Comparison of ENCODE assay signal across 18 cellular contexts in the genomic region with DNA sequence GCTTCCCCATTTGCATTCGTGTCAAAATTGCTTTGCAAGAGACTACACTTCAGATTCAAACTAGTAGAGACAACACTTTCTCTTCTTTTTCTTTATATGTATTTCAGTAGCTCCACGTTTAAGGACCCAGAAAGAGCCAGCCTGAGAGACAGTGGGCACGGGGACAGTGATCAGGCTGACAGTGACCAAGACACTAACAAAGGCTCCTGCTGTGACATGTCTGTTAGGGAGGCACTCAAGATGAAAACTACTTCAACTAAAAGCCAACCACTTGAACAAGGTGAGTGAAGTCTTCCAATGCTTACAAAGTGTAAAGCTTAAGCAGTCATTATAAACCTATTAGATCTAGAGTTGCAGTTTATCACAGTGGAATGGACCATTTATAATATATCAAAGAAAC. TPM values are rescaled to one million over a fixed set of nuclear protein-coding genes. Genes with fewer than 3 reads are reported as not detected.
DNase-seq lines count a peak whose midpoint lies in the region; TF ChIP-seq lines count a peak whose summit lies in the region.
"Had no signal": no experiment of that assay in that cellular context is flagged by ENCODE, and none has a peak within 500 bp of the region (broad histone marks: within the 10 kb centered on the region; RNA-seq: fewer than 3 reads in every experiment).

No MANE protein-coding gene starts in this region.

- no peak for TF ChIP-seq POLR2A in suprapubic skin (IDR thresholded peaks at IDR 0.05)

- DNase-seq in NCI-H510A treated with DMSO at 0.1 percent for 48 hours (lab: John Stamatoyannopoulos, UW) (peak; percentile 6), NCI-H510A (lab: John Stamatoyannopoulos, UW) (no peak), suprapubic skin (ENCODE audit: low spot score in 2 of 2) (no peak), left ventricle myocardium inferior (no peak)
- no peak for DNase-seq in activated naive CD4-positive, alpha-beta T cell treated with anti-CD3 and anti-CD28 coated beads, Interleukin-2, amount 10 ng/mL, durations not matched to agents 7 days and 5 days
- no peak for DNase-seq in stimulated activated naive CD4-positive, alpha-beta T cell treated with Interleukin-2 at 50 U/mL for 16 hours (lab: John Stamatoyannopoulos, UW)
- DNase-seq: DMS153, EL, HFFc6, MM.1S, NCI-H1694, NCI-H2171 treated with DMSO at 0.1 percent for 48 hours, NCI-H526 treated with DMSO at 0.1 percent for 48 hours had no signal

- H3K79me2 ChIP-seq in OCI-LY3 (ENCODE audit: low read length) = no peaks in the 10 kb centered on the region

- H3K27me3 Mint-ChIP-seq in nephron (ENCODE audit: low read depth) = no peaks in the 10 kb centered on the region
- H3K27me3 Mint-ChIP-seq in activated naive CD4-positive, alpha-beta T cell treated with anti-CD3 and anti-CD28 coated beads, Interleukin-2, amount 10 ng/mL, durations not matched to agents 7 days and 5 days = no peaks in the 10 kb centered on the region

- intact Hi-C loops in left ventricle myocardium inferior (cut with micrococcal nuclease) = no loop called here

- H3K9me3 ChIP-seq in OCI-LY3 (ENCODE audit: insufficient read depth, low read length) (no peaks in the 10 kb centered on the region), suprapubic skin (no peaks in the 10 kb centered on the region), left ventricle myocardium inferior (replicated peaks) (no peaks in the 10 kb centered on the region)

- H2AFZ ChIP-seq in OCI-LY3 (ENCODE audit: low read depth, low read length) = peak overlapping the region; percentile 22

- H3K36me3 ChIP-seq in OCI-LY3 (replicated peaks; ENCODE audit: low read depth, low read length) (no peaks in the 10 kb centered on the region), suprapubic skin (no peaks in the 10 kb centered on the region), left ventricle myocardium inferior (no peaks in the 10 kb centered on the region)

- H3K9me3 Mint-ChIP-seq in nephron = no peaks in the 10 kb centered on the region
- H3K9me3 Mint-ChIP-seq in activated naive CD4-positive, alpha-beta T cell treated with anti-CD3 and anti-CD28 coated beads, Interleukin-2, amount 10 ng/mL, durations not matched to agents 7 days and 5 days = peaks cover 1% of the 10 kb centered on the region

- H3K4me2 ChIP-seq in OCI-LY3 (ENCODE audit: low read length) = no peak overlapping the region

- H3K4me3 Mint-ChIP-seq in nephron = no peak overlapping the region
- no peak overlapping the region for H3K4me3 Mint-ChIP-seq in activated naive CD4-positive, alpha-beta T cell treated with anti-CD3 and anti-CD28 coated beads, Interleukin-2, amount 10 ng/mL, durations not matched to agents 7 days and 5 days
- H3K4me3 Mint-ChIP-seq: CD14-positive monocyte, HFFc6 had no signal

- H3K4me1 ChIP-seq in OCI-LY3 (ENCODE audit: low read length) (no peaks in the 10 kb centered on the region), suprapubic skin (no peaks in the 10 kb centered on the region), left ventricle myocardium inferior (no peaks in the 10 kb centered on the region)

- no peak for TF ChIP-seq EP300 in suprapubic skin (IDR thresholded peaks at IDR 0.05)

- WGBS in suprapubic skin = 84% methylated on average over 3 of the region's 3 CpGs

- H3K4me3 ChIP-seq in OCI-LY3 (ENCODE audit: low read length) = no peak overlapping the region
- H3K4me3 ChIP-seq in suprapubic skin = no peak overlapping the region
- no peak overlapping the region for H3K4me3 ChIP-seq in left ventricle myocardium inferior
- H3K4me3 ChIP-seq: SK-N-MC had no signal

- peaks cover 22% of the 10 kb centered on the region for H3K36me3 Mint-ChIP-seq in nephron (ENCODE audit: low read depth)
- no peaks in the 10 kb centered on the region for H3K36me3 Mint-ChIP-seq in activated naive CD4-positive, alpha-beta T cell treated with anti-CD3 and anti-CD28 coated beads, Interleukin-2, amount 10 ng/mL, durations not matched to agents 7 days and 5 days
- H3K36me3 Mint-ChIP-seq: CD14-positive monocyte had no signal

- H3K27ac Mint-ChIP-seq in nephron = peak overlapping the region; percentile 21 to 79 (median 22)
- no peak overlapping the region for H3K27ac Mint-ChIP-seq in activated naive CD4-positive, alpha-beta T cell treated with anti-CD3 and anti-CD28 coated beads, Interleukin-2, amount 10 ng/mL, durations not matched to agents 7 days and 5 days
- H3K27ac Mint-ChIP-seq: CD14-positive monocyte, HFFc6 had no signal

- H3K27ac ChIP-seq in OCI-LY3 (ENCODE audit: low read length) (no peak overlapping the region), suprapubic skin (no peak overlapping the region), left ventricle myocardium inferior (replicated peaks) (no peak overlapping the region)
- H3K27ac ChIP-seq: SK-N-MC had no signal

- no peak overlapping the region for H3K9ac ChIP-seq in OCI-LY3 (ENCODE audit: low read length)

- H3K27me3 ChIP-seq in OCI-LY3 (ENCODE audit: low read depth, low read length) (no peaks in the 10 kb centered on the region), suprapubic skin (no peaks in the 10 kb centered on the region), left ventricle myocardium inferior (ENCODE audit: low read depth) (no peaks in the 10 kb centered on the region)

- peaks cover 5% of the 10 kb centered on the region for H3K4me1 Mint-ChIP-seq in nephron
- H3K4me1 Mint-ChIP-seq in activated naive CD4-positive, alpha-beta T cell treated with anti-CD3 and anti-CD28 coated beads, Interleukin-2, amount 10 ng/mL, durations not matched to agents 7 days and 5 days = no peaks in the 10 kb centered on the region
- H3K4me1 Mint-ChIP-seq: CD14-positive monocyte had no signal

- TF ChIP-seq CTCF in OCI-LY3 (IDR thresholded peaks at IDR 0.05; ENCODE audit: low read depth, low read length) = no peak
- no peak for TF ChIP-seq CTCF in nephron (IDR thresholded peaks at IDR 0.05; ENCODE audit: unreplicated experiment in 3 of 3)
- no peak for TF ChIP-seq CTCF in suprapubic skin (IDR thresholded peaks at IDR 0.05)
- no peak for TF ChIP-seq CTCF in left ventricle myocardium inferior (IDR thresholded peaks at IDR 0.05; ENCODE audit: borderline replicate concordance)

- CTCF ChIA-PET in activated naive CD4-positive, alpha-beta T cell treated with anti-CD3 and anti-CD28 coated beads, Interleukin-2, amount 10 ng/mL, durations not matched to agents 7 days and 5 days (lab: Charles Lee) = no interaction called here

- H4K20me1 ChIP-seq in OCI-LY3 (ENCODE audit: insufficient read depth, low read length) = no peaks in the 10 kb centered on the region

RNA-seq across cellular contexts. Expression of gene PCDH17, which starts 35.0 kb away (rescaled TPM):
- total RNA-seq in suprapubic skin = 1 to 10 TPM in 1 of 4 donors, under 1 TPM in 3; 0.57 to 1.3 (median 0.83) TPM
- total RNA-seq in left ventricle myocardium inferior = 3.1 TPM
- total RNA-seq: HepG2 had no signal
